ENCODE assay signal across 1 cellular context in the genomic region with DNA sequence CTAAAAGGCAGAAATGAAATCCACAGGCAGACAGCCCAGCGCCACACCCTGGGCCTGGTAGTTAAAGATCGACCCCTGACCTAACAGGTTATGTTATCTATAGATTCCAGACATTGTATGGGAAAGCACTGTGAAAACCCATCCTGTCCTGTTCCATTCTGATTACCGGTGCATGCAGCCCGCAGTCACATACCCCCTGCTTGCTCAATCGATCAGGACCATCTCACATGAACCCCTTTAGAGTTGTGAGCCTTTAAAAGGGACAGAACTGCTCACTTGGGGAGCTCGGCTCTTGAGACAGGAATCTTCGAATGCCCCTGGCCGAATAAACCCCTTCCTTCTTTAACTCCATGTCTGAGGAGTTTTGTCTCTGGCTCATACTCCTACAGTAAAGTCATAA.
A peak's percentile ranks its signal among the peaks of the same experiment; 100 is the strongest.
TF ChIP-seq lines count a peak whose summit lies in the region.
"Not testable (repeated sequence)": the region's sequence is repeated elsewhere in the genome, so short reads cannot be mapped to it uniquely, and the experiment has no call there.

No MANE protein-coding gene starts in this region.

TF ChIP-seq in K562, 482 proteins besides CTCF, POLR2A, EP300 and RAD21 (continued from another document and continues in another):
- TF ChIP-seq, protein P1, sequence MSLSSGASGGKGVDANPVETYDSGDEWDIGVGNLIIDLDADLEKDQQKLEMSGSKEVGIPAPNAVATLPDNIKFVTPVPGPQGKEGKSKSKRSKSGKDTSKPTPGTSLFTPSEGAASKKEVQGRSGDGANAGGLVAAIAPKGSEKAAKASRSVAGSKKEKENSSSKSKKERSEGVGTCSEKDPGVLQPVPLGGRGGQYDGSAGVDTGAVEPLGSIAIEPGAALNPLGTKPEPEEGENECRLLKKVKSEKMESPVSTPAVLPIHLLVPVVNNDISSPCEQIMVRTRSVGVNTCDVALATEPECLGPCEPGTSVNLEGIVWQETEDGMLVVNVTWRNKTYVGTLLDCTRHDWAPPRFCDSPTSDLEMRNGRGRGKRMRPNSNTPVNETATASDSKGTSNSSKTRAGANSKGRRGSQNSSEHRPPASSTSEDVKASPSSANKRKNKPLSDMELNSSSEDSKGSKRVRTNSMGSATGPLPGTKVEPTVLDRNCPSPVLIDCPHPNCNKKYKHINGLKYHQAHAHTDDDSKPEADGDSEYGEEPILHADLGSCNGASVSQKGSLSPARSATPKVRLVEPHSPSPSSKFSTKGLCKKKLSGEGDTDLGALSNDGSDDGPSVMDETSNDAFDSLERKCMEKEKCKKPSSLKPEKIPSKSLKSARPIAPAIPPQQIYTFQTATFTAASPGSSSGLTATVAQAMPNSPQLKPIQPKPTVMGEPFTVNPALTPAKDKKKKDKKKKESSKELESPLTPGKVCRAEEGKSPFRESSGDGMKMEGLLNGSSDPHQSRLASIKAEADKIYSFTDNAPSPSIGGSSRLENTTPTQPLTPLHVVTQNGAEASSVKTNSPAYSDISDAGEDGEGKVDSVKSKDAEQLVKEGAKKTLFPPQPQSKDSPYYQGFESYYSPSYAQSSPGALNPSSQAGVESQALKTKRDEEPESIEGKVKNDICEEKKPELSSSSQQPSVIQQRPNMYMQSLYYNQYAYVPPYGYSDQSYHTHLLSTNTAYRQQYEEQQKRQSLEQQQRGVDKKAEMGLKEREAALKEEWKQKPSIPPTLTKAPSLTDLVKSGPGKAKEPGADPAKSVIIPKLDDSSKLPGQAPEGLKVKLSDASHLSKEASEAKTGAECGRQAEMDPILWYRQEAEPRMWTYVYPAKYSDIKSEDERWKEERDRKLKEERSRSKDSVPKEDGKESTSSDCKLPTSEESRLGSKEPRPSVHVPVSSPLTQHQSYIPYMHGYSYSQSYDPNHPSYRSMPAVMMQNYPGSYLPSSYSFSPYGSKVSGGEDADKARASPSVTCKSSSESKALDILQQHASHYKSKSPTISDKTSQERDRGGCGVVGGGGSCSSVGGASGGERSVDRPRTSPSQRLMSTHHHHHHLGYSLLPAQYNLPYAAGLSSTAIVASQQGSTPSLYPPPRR (CRISPR knock-in tag; IDR thresholded peaks at IDR 0.05; ENCODE audit: borderline replicate concordance), result peak; percentile 71; the same call in 1 of the 2 replicates
- TF ChIP-seq RUNX1 (IDR thresholded peaks at IDR 0.05; ENCODE audit: low read depth) (peak; percentile 69; the same call in 1 of the 2 replicates), RCOR1 (IDR thresholded peaks at IDR 0.05; ENCODE audit: borderline replicate concordance in 1 of 2, low read depth in 2 of 2, low read length in 2 of 2) (peak; percentile 61 to 95; a peak in 3 of 4 replicates), NCOR1 (IDR thresholded peaks at IDR 0.05) (peak; percentile 99), CC2D1A (IDR thresholded peaks at IDR 0.05) (peak; percentile 98), ZKSCAN1 (IDR thresholded peaks at IDR 0.05; ENCODE audit: low read depth, low read length) (0 out of 2 replicates have a peak, but pooled peaks have one; percentile 42), SMAD3 (CRISPR knock-in tag; conservative IDR thresholded peaks at IDR 0.05) (0 out of 2 replicates have a peak, but pooled peaks have one; percentile 60), NBN (IDR thresholded peaks at IDR 0.05; ENCODE audit: low read depth) (peak; percentile 74; the same call in 1 of the 2 replicates), KLF16 (IDR thresholded peaks at IDR 0.05) (peak; percentile 96), NCOA1 (IDR thresholded peaks at IDR 0.05; ENCODE audit: low read depth) (peak; percentile 91), JUND (IDR thresholded peaks at IDR 0.05; ENCODE audit: borderline replicate concordance, low read depth, low read length) (peak; percentile 74), JUND (tag; IDR thresholded peaks at IDR 0.05; ENCODE audit: borderline replicate concordance, low read depth, low read length) (peak; percentile 41; the same call in 1 of the 3 replicates), TEAD4 (IDR thresholded peaks at IDR 0.05; ENCODE audit: low read length) (peak; percentile 97), PYGO2 (tag; IDR thresholded peaks at IDR 0.05) (peak; percentile 64), HDAC3 (IDR thresholded peaks at IDR 0.05; ENCODE audit: borderline replicate concordance, partially characterized antibody) (peak; percentile 95), ZNF766 (CRISPR knock-in tag; conservative IDR thresholded peaks at IDR 0.05) (peak; percentile 88), CBFA2T3 (IDR thresholded peaks at IDR 0.05) (peak; percentile 99)
- TF ChIP-seq, protein P2, sequence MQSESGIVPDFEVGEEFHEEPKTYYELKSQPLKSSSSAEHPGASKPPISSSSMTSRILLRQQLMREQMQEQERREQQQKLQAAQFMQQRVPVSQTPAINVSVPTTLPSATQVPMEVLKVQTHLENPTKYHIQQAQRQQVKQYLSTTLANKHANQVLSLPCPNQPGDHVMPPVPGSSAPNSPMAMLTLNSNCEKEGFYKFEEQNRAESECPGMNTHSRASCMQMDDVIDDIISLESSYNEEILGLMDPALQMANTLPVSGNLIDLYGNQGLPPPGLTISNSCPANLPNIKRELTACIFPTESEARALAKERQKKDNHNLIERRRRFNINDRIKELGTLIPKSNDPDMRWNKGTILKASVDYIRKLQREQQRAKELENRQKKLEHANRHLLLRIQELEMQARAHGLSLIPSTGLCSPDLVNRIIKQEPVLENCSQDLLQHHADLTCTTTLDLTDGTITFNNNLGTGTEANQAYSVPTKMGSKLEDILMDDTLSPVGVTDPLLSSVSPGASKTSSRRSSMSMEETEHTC (IDR thresholded peaks at IDR 0.05), result peak; percentile 75; the same call in 1 of the 2 replicates
- TF ChIP-seq, protein P3, sequence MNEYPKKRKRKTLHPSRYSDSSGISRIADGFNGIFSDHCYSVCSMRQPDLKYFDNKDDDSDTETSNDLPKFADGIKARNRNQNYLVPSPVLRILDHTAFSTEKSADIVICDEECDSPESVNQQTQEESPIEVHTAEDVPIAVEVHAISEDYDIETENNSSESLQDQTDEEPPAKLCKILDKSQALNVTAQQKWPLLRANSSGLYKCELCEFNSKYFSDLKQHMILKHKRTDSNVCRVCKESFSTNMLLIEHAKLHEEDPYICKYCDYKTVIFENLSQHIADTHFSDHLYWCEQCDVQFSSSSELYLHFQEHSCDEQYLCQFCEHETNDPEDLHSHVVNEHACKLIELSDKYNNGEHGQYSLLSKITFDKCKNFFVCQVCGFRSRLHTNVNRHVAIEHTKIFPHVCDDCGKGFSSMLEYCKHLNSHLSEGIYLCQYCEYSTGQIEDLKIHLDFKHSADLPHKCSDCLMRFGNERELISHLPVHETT (CRISPR knock-in tag; conservative IDR thresholded peaks at IDR 0.05 in 1 of 2, IDR thresholded peaks at IDR 0.05 in 1 of 2), result peak in 1 of 2 experiments; percentile 72; a peak in 1 of 4 replicates
- TF ChIP-seq, protein P4, sequence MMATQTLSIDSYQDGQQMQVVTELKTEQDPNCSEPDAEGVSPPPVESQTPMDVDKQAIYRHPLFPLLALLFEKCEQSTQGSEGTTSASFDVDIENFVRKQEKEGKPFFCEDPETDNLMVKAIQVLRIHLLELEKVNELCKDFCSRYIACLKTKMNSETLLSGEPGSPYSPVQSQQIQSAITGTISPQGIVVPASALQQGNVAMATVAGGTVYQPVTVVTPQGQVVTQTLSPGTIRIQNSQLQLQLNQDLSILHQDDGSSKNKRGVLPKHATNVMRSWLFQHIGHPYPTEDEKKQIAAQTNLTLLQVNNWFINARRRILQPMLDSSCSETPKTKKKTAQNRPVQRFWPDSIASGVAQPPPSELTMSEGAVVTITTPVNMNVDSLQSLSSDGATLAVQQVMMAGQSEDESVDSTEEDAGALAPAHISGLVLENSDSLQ (IDR thresholded peaks at IDR 0.05), result peak; percentile 32; the same call in 1 of the 2 replicates
- TF ChIP-seq, protein P5, sequence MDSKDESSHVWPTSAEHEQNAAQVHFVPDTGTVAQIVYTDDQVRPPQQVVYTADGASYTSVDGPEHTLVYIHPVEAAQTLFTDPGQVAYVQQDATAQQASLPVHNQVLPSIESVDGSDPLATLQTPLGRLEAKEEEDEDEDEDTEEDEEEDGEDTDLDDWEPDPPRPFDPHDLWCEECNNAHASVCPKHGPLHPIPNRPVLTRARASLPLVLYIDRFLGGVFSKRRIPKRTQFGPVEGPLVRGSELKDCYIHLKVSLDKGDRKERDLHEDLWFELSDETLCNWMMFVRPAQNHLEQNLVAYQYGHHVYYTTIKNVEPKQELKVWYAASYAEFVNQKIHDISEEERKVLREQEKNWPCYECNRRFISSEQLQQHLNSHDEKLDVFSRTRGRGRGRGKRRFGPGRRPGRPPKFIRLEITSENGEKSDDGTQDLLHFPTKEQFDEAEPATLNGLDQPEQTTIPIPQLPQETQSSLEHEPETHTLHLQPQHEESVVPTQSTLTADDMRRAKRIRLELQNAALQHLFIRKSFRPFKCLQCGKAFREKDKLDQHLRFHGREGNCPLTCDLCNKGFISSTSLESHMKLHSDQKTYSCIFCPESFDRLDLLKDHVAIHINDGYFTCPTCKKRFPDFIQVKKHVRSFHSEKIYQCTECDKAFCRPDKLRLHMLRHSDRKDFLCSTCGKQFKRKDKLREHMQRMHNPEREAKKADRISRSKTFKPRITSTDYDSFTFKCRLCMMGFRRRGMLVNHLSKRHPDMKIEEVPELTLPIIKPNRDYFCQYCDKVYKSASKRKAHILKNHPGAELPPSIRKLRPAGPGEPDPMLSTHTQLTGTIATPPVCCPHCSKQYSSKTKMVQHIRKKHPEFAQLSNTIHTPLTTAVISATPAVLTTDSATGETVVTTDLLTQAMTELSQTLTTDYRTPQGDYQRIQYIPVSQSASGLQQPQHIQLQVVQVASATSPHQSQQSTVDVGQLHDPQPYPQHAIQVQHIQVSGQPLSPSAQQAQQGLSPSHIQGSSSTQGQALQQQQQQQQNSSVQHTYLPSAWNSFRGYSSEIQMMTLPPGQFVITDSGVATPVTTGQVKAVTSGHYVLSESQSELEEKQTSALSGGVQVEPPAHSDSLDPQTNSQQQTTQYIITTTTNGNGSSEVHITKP (IDR thresholded peaks at IDR 0.05; ENCODE audit: partially characterized antibody), result peak; percentile 67
- TF ChIP-seq, protein P6, sequence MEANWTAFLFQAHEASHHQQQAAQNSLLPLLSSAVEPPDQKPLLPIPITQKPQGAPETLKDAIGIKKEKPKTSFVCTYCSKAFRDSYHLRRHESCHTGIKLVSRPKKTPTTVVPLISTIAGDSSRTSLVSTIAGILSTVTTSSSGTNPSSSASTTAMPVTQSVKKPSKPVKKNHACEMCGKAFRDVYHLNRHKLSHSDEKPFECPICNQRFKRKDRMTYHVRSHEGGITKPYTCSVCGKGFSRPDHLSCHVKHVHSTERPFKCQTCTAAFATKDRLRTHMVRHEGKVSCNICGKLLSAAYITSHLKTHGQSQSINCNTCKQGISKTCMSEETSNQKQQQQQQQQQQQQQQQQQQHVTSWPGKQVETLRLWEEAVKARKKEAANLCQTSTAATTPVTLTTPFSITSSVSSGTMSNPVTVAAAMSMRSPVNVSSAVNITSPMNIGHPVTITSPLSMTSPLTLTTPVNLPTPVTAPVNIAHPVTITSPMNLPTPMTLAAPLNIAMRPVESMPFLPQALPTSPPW (CRISPR knock-in tag; IDR thresholded peaks at IDR 0.05), result peak; percentile 72
- TF ChIP-seq, protein P7, sequence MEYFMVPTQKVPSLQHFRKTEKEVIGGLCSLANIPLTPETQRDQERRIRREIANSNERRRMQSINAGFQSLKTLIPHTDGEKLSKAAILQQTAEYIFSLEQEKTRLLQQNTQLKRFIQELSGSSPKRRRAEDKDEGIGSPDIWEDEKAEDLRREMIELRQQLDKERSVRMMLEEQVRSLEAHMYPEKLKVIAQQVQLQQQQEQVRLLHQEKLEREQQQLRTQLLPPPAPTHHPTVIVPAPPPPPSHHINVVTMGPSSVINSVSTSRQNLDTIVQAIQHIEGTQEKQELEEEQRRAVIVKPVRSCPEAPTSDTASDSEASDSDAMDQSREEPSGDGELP (CRISPR knock-in tag; IDR thresholded peaks at IDR 0.05; ENCODE audit: borderline replicate concordance), result peak; percentile 51
- TF ChIP-seq, protein P8, sequence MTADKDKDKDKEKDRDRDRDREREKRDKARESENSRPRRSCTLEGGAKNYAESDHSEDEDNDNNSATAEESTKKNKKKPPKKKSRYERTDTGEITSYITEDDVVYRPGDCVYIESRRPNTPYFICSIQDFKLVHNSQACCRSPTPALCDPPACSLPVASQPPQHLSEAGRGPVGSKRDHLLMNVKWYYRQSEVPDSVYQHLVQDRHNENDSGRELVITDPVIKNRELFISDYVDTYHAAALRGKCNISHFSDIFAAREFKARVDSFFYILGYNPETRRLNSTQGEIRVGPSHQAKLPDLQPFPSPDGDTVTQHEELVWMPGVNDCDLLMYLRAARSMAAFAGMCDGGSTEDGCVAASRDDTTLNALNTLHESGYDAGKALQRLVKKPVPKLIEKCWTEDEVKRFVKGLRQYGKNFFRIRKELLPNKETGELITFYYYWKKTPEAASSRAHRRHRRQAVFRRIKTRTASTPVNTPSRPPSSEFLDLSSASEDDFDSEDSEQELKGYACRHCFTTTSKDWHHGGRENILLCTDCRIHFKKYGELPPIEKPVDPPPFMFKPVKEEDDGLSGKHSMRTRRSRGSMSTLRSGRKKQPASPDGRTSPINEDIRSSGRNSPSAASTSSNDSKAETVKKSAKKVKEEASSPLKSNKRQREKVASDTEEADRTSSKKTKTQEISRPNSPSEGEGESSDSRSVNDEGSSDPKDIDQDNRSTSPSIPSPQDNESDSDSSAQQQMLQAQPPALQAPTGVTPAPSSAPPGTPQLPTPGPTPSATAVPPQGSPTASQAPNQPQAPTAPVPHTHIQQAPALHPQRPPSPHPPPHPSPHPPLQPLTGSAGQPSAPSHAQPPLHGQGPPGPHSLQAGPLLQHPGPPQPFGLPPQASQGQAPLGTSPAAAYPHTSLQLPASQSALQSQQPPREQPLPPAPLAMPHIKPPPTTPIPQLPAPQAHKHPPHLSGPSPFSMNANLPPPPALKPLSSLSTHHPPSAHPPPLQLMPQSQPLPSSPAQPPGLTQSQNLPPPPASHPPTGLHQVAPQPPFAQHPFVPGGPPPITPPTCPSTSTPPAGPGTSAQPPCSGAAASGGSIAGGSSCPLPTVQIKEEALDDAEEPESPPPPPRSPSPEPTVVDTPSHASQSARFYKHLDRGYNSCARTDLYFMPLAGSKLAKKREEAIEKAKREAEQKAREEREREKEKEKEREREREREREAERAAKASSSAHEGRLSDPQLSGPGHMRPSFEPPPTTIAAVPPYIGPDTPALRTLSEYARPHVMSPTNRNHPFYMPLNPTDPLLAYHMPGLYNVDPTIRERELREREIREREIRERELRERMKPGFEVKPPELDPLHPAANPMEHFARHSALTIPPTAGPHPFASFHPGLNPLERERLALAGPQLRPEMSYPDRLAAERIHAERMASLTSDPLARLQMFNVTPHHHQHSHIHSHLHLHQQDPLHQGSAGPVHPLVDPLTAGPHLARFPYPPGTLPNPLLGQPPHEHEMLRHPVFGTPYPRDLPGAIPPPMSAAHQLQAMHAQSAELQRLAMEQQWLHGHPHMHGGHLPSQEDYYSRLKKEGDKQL (CRISPR knock-in tag; IDR thresholded peaks at IDR 0.05; ENCODE audit: borderline replicate concordance), result 0 out of 2 replicates have a peak, but pooled peaks have one; percentile 34
- TF ChIP-seq, protein P9, sequence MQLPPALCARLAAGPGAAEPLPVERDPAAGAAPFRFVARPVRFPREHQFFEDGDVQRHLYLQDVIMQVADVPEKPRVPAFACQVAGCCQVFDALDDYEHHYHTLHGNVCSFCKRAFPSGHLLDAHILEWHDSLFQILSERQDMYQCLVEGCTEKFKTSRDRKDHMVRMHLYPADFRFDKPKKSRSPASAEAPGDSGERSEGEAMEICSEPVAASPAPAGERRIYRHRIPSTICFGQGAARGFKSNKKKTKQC (CRISPR knock-in tag; IDR thresholded peaks at IDR 0.05), result 0 out of 2 replicates have a peak, but pooled peaks have one; percentile 43
- TF ChIP-seq TEAD4 (CRISPR knock-in tag; IDR thresholded peaks at IDR 0.05; ENCODE audit: borderline replicate concordance), result not testable (repeated sequence)
